In the genomic region with DNA sequence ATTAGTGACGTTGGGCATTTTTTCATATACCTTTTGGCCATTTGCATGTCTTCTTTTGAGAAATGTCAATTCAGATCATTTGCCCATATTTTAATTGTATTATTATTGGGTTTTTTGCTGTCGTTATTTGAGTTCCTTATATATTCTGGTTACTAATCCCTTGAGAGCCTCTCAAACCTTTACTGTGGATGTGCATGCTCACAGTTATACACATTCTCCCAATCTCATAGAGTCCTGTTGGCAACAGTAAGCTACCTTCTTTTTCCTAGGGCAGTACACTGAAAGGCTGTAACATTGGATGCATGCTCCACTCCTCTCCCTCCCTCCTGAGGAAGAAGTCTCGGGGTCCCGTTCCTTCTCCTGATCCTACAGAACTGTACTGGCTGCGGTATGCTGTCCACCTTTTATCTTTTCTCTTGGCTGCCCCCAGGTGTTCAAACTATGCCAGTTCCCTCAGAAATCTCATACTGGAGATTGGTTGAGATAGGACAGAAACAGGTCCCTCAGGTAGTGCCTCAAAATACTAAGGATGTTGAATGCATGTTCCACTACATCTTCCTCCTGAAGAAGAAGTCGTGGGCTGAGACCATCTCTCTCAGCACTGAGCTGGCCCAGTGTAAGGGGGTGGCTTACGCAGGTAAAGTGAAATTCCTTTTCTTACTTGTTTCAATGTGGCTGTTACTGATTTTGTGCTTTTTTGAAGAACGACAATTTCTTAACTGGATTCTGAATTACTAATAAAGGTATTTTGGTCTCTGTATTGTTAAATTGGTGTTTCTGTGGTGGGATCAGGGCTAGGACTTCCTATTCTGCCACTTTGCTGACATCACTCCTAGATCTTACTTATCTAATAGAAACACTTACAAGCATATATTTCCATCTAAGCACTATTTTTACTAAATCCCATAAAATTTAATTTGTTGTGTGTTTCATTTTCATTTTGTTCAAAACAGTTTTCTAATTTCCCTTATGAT, we compare ENCODE assay signal across 8 cellular contexts.
DNase-seq lines count a peak whose midpoint lies in the region; ATAC-seq and TF ChIP-seq lines count a peak whose summit lies in the region.

No MANE protein-coding gene starts in this region.

- ATAC-seq in GM18907 (IDR thresholded peaks at IDR 0.05; ENCODE audit: unreplicated experiment): peak; percentile 81
- ATAC-seq in stimulated activated naive CD8-positive, alpha-beta T cell treated with anti-CD3 and anti-CD28 coated beads, Interleukin-15, amount 100 ng/mL, for 72 hours: peak; percentile 97

- H3K4me1 Mint-ChIP-seq in CD8-positive, alpha-beta memory T cell: peaks cover 0 to 6% (median 2%) of the 10 kb centered on the region in 3 donors
- H3K4me1 Mint-ChIP-seq in stimulated activated naive CD8-positive, alpha-beta T cell treated with anti-CD3 and anti-CD28 coated beads, Interleukin-15, amount 100 ng/mL, for 72 hours: peaks cover 20% of the 10 kb centered on the region

- POLR2A ChIA-PET in CD8-positive, alpha-beta memory T cell (lab: Charles Lee): no interaction called here

- H3K4me3 ChIP-seq in CD8-positive, alpha-beta memory T cell (ENCODE audit: low read length): no peak overlapping the region
- no peak overlapping the region for H3K4me3 ChIP-seq in brain microvascular endothelial cell (ENCODE audit: low read depth, low read length)

- H3K27me3 ChIP-seq in CD8-positive, alpha-beta memory T cell (ENCODE audit: insufficient read depth, low read length, poor library complexity, severe bottlenecking): no peaks in the 10 kb centered on the region
- no peaks in the 10 kb centered on the region for H3K27me3 ChIP-seq in brain microvascular endothelial cell (replicated peaks)

- H3K36me3 ChIP-seq in CD8-positive, alpha-beta memory T cell (ENCODE audit: insufficient read depth, low read length): no peaks in the 10 kb centered on the region
- no peaks in the 10 kb centered on the region for H3K36me3 ChIP-seq in brain microvascular endothelial cell (replicated peaks)

- in situ Hi-C loops in KBM-7 (cut with MboI; ENCODE audit: low pct_unique_long_range_greater_than_20kb, low sequenced_read_pairs) (no loop called here), brain microvascular endothelial cell (cut with HindIII; ENCODE audit: low pct_ligation_motif_present, low sequenced_read_pairs) (no loop called here)

- DNase-seq in CD8-positive, alpha-beta memory T cell: peak in 3 of 5 donors; percentile 14 to 32 (median 31)
- DNase-seq in KBM-7: peak; percentile 85
- peak in 4 of 5 donors; percentile 1 to 61 (median 16) for DNase-seq in T-helper 1 cell
- peak; percentile 24 for DNase-seq in brain microvascular endothelial cell
- DNase-seq in medulla oblongata (ENCODE audit: extremely low spot score): peak; percentile 6
- DNase-seq in stimulated activated naive CD8-positive, alpha-beta T cell treated with anti-CD3 and anti-CD28 coated beads, Interleukin-15, amount 100 ng/mL, for 72 hours: peak; percentile 34 to 43
- no peak for DNase-seq in T1000 (lab: John Stamatoyannopoulos, UW)

- CTCF ChIA-PET in CD8-positive, alpha-beta memory T cell (lab: Charles Lee): interaction anchor here (0.9 to 1.4 kb wide), 4 partner anchors 117 to 148 kb away, joined by 3 to 4 read pairs (median 4); no protein-coding TSS in a partner anchor

- no peaks in the 10 kb centered on the region for H3K9me3 Mint-ChIP-seq in CD8-positive, alpha-beta memory T cell
- H3K9me3 Mint-ChIP-seq in stimulated activated naive CD8-positive, alpha-beta T cell treated with anti-CD3 and anti-CD28 coated beads, Interleukin-15, amount 100 ng/mL, for 72 hours: no peaks in the 10 kb centered on the region

- no peaks in the 10 kb centered on the region for H3K36me3 Mint-ChIP-seq in CD8-positive, alpha-beta memory T cell

- H3K27ac ChIP-seq in CD8-positive, alpha-beta memory T cell (ENCODE audit: low read depth, low read length): no peak overlapping the region
- no peak overlapping the region for H3K27ac ChIP-seq in brain microvascular endothelial cell

- TF ChIP-seq CTCF in brain microvascular endothelial cell (IDR thresholded peaks at IDR 0.05; ENCODE audit: low read depth, low read length, missing control alignments): peak; percentile 63

- H3K27ac Mint-ChIP-seq in CD8-positive, alpha-beta memory T cell: peak overlapping the region in 2 of 8 donors; percentile 1 to 85
- peak overlapping the region in 1 of 2 donors; percentile 61 for H3K27ac Mint-ChIP-seq in stimulated activated naive CD8-positive, alpha-beta T cell treated with anti-CD3 and anti-CD28 coated beads, Interleukin-15, amount 100 ng/mL, for 72 hours

- peaks cover 4% of the 10 kb centered on the region for H3K4me1 ChIP-seq in CD8-positive, alpha-beta memory T cell (ENCODE audit: insufficient read depth, low read length)

- no peaks in the 10 kb centered on the region for H3K27me3 Mint-ChIP-seq in CD8-positive, alpha-beta memory T cell
- H3K27me3 Mint-ChIP-seq in stimulated activated naive CD8-positive, alpha-beta T cell treated with anti-CD3 and anti-CD28 coated beads, Interleukin-15, amount 100 ng/mL, for 72 hours: no peaks in the 10 kb centered on the region

- H3K4me3 Mint-ChIP-seq in CD8-positive, alpha-beta memory T cell: no peak overlapping the region
- H3K4me3 Mint-ChIP-seq in stimulated activated naive CD8-positive, alpha-beta T cell treated with anti-CD3 and anti-CD28 coated beads, Interleukin-15, amount 100 ng/mL, for 72 hours: peak overlapping the region; percentile 66 to 67

- H3K9me3 ChIP-seq in CD8-positive, alpha-beta memory T cell (ENCODE audit: low read length): no peaks in the 10 kb centered on the region

Comparison
In these comparisons a context has a peak if more than half of its experiments do, and no peak if none do; other contexts are left out.
1. H3K4me3 Mint-ChIP-seq: peak in stimulated activated naive CD8-positive, alpha-beta T cell treated with anti-CD3 and anti-CD28 coated beads, Interleukin-15, amount 100 ng/mL, for 72 hours (2 of 2); none in CD8-positive, alpha-beta memory T cell (0 of 7).